ENCODE assay signal across 25 cellular contexts in the genomic region with DNA sequence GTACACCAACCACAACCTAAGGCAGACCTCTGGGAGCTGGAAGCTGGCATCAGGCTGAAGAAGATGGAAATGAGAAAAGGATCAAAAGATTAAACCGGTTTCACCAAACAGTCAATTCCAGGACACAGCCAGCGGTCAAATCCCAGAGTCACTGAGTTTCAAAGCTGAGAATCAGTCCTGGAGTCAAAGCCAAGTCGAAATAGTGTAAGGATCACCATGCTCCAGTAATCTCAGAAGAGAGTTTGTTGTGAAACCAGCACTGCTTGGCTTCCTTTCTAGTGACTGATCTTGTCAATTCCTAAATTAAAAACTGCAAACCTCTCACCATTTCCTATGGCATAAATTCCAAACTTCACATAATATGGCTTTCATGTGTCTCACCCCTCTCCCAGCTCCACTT.
DNase-seq lines count a peak whose midpoint lies in the region; ATAC-seq and TF ChIP-seq lines count a peak whose summit lies in the region.
"Had no signal": no experiment of that assay in that cellular context is flagged by ENCODE, and none has a peak within 500 bp of the region (broad histone marks: within the 10 kb centered on the region; RNA-seq: fewer than 3 reads in every experiment).

No MANE protein-coding gene starts in this region.

- peak; percentile 66 for DNase-seq in fibroblast of gingiva (ENCODE audit: low read depth)
- no peak for DNase-seq in nephron progenitor cell
- DNase-seq in activated T-cell treated with anti-CD3 and anti-CD28 coated beads for 4 hours = no peak
- no peak for DNase-seq in vagina (ENCODE audit: extremely low spot score in 2 of 2)
- no peak for DNase-seq in GM10248 (ENCODE audit: extremely low spot score)
- DNase-seq: BE2C; CD8-positive, alpha-beta memory T cell; DMS 273 treated with DMSO at 0.1 percent for 48 hours; DMS79 treated with DMSO at 0.1 percent for 48 hours; GOT3; HFFc6; KG1; MG63; NCI-H1694; NCI-H2029 treated with DMSO at 0.1 percent for 48 hours; NCI-H446 treated with DMSO at 0.1 percent for 48 hours; SHP77 had no signal

- H3K27me3 Mint-ChIP-seq in nephron progenitor cell (ENCODE audit: low read depth, poor library complexity) = peaks cover 3% of the 10 kb centered on the region
- H3K27me3 Mint-ChIP-seq: CD8-positive, alpha-beta memory T cell had no signal

- ATAC-seq in HG03108 (IDR thresholded peaks at IDR 0.05; ENCODE audit: unreplicated experiment) = no peak
- ATAC-seq: A549, Panc1 had no signal

- peaks cover 18% of the 10 kb centered on the region for H3K36me3 Mint-ChIP-seq in nephron progenitor cell (ENCODE audit: low read depth)
- H3K36me3 Mint-ChIP-seq: CD14-positive monocyte; CD8-positive, alpha-beta memory T cell had no signal

- no peak overlapping the region for H3K4me3 ChIP-seq in subcutaneous abdominal adipose tissue (ENCODE audit: low read depth in 1 of 5, low read length in 5 of 5)
- H3K4me3 ChIP-seq in vagina = no peak overlapping the region
- H3K4me3 ChIP-seq: A549, HAP-1, MG63 had no signal

- no peak overlapping the region for H3K9ac ChIP-seq in subcutaneous abdominal adipose tissue (ENCODE audit: low read length in 5 of 5)

- H3K27ac ChIP-seq in subcutaneous abdominal adipose tissue (ENCODE audit: low read depth, low read length) (peak overlapping the region; percentile 24), vagina (no peak overlapping the region)
- H3K27ac ChIP-seq: A549, RWPE1 had no signal

- intact Hi-C loops in vagina (cut with DNase I) = no loop called here

- no peak for TF ChIP-seq RAD21 in Ishikawa (IDR thresholded peaks at IDR 0.05; ENCODE audit: low read depth)

- H3K36me3 ChIP-seq in subcutaneous abdominal adipose tissue (ENCODE audit: control insufficient read depth in 5 of 5, insufficient read depth in 5 of 5, low read length in 5 of 5) = no peaks in the 10 kb centered on the region
- no peaks in the 10 kb centered on the region for H3K36me3 ChIP-seq in vagina
- H3K36me3 ChIP-seq: HAP-1, MG63 had no signal

- peaks cover 22% of the 10 kb centered on the region for H3K4me1 Mint-ChIP-seq in nephron progenitor cell
- H3K4me1 Mint-ChIP-seq: CD14-positive monocyte; CD8-positive, alpha-beta memory T cell had no signal

- no peak overlapping the region for H3K4me3 Mint-ChIP-seq in nephron progenitor cell
- H3K4me3 Mint-ChIP-seq: CD14-positive monocyte; CD8-positive, alpha-beta memory T cell; HFFc6 had no signal

- H3K27me3 ChIP-seq in subcutaneous abdominal adipose tissue (ENCODE audit: control insufficient read depth in 5 of 5, insufficient read depth in 4 of 5, low read length in 5 of 5) (no peaks in the 10 kb centered on the region), vagina (no peaks in the 10 kb centered on the region)
- H3K27me3 ChIP-seq: BE2C, MG63 had no signal

- peak overlapping the region; percentile 79 for H3K27ac Mint-ChIP-seq in nephron progenitor cell
- H3K27ac Mint-ChIP-seq: CD14-positive monocyte; CD8-positive, alpha-beta memory T cell; HFFc6 had no signal

- TF ChIP-seq POLR2A in vagina (IDR thresholded peaks at IDR 0.05) = no peak

- TF ChIP-seq CTCF in nephron progenitor cell (IDR thresholded peaks at IDR 0.05) = no peak
- no peak for TF ChIP-seq CTCF in vagina (IDR thresholded peaks at IDR 0.05)
- no peak for TF ChIP-seq CTCF in GM10248 (IDR thresholded peaks at IDR 0.05; ENCODE audit: control extremely low read depth, extremely low read depth, low read depth, missing control alignments)

- POLR2A ChIA-PET in GM10248 (lab: Yijun Ruan, JAX) = no interaction called here

- peaks cover 0 to 3% (median 0%) of the 10 kb centered on the region in 5 donors for H3K9me3 ChIP-seq in subcutaneous abdominal adipose tissue (ENCODE audit: control insufficient read depth in 5 of 5, low read length in 5 of 5)
- no peaks in the 10 kb centered on the region for H3K9me3 ChIP-seq in vagina
- H3K9me3 ChIP-seq: A549, BE2C, HAP-1, MG63 had no signal

- H3K9me3 Mint-ChIP-seq in nephron progenitor cell = peaks cover 5% of the 10 kb centered on the region
- H3K9me3 Mint-ChIP-seq: HFFc6 had no signal

- CTCF ChIA-PET in GM10248 (lab: Yijun Ruan, JAX) = no interaction called here

- TF ChIP-seq EP300 in Ishikawa (IDR thresholded peaks at IDR 0.05; ENCODE audit: borderline replicate concordance) = no peak

- H3K4me1 ChIP-seq in subcutaneous abdominal adipose tissue (ENCODE audit: control insufficient read depth in 5 of 5, insufficient read depth in 5 of 5, low read length in 5 of 5) (peaks cover 0 to 31% (median 11%) of the 10 kb centered on the region in 5 donors), vagina (no peaks in the 10 kb centered on the region)
- H3K4me1 ChIP-seq: A549, HAP-1 had no signal

TF ChIP-seq in Ishikawa, 13 proteins besides CTCF, POLR2A, EP300 and RAD21:
- TF ChIP-seq CEBPB (IDR thresholded peaks at IDR 0.05) (0 out of 2 replicates have a peak, but pooled peaks have one; percentile 6), ZBTB7A (IDR thresholded peaks at IDR 0.05; ENCODE audit: low read depth) (no peak)
TF ChIP-seq in Ishikawa: peak in this region for 1.
